In genomic region chr21:43332461-43332860, GRCh38 we compare ENCODE assay signal across 2 cellular contexts.
TF ChIP-seq lines count a peak whose summit lies in the region.

No MANE protein-coding gene starts in this region.

TF ChIP-seq in IMR-90, 13 proteins besides CTCF, POLR2A, EP300 and RAD21:
- no peak for TF ChIP-seq RCOR1 (IDR thresholded peaks at IDR 0.05; ENCODE audit: insufficient replicate concordance, low read length)
- no peak for TF ChIP-seq NFE2L2 (IDR thresholded peaks at IDR 0.05; ENCODE audit: low read depth, low read length)
- no peak for TF ChIP-seq RFX5 (IDR thresholded peaks at IDR 0.05; ENCODE audit: low read depth, low read length)
- no peak for TF ChIP-seq MXI1 (IDR thresholded peaks at IDR 0.05; ENCODE audit: borderline replicate concordance, low read depth, low read length)
- TF ChIP-seq USF2 (IDR thresholded peaks at IDR 0.05; ENCODE audit: low read depth, low read length): no peak
- TF ChIP-seq BHLHE40 (IDR thresholded peaks at IDR 0.05; ENCODE audit: low read depth, low read length): no peak
- TF ChIP-seq SMC3 (IDR thresholded peaks at IDR 0.05; ENCODE audit: low read depth, low read length): no peak
- no peak for TF ChIP-seq MAZ (IDR thresholded peaks at IDR 0.05; ENCODE audit: borderline replicate concordance, low read depth, low read length)
- no peak for TF ChIP-seq MAFK (IDR thresholded peaks at IDR 0.05; ENCODE audit: low read depth, low read length)
- no peak for TF ChIP-seq CEBPB (IDR thresholded peaks at IDR 0.05; ENCODE audit: low read depth, low read length)
- TF ChIP-seq FOS (IDR thresholded peaks at IDR 0.05; ENCODE audit: low read depth, low read length): no peak
- TF ChIP-seq, protein P1, sequence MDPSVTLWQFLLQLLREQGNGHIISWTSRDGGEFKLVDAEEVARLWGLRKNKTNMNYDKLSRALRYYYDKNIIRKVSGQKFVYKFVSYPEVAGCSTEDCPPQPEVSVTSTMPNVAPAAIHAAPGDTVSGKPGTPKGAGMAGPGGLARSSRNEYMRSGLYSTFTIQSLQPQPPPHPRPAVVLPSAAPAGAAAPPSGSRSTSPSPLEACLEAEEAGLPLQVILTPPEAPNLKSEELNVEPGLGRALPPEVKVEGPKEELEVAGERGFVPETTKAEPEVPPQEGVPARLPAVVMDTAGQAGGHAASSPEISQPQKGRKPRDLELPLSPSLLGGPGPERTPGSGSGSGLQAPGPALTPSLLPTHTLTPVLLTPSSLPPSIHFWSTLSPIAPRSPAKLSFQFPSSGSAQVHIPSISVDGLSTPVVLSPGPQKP (IDR thresholded peaks at IDR 0.05; ENCODE audit: borderline replicate concordance, low read depth, low read length): no peak
- TF ChIP-seq CHD1 (IDR thresholded peaks at IDR 0.05; ENCODE audit: low read depth, low read length): no peak
TF ChIP-seq in IMR-90: peak in this region for 0.

TF ChIP-seq in HEK293T, 16 proteins besides CTCF, POLR2A, EP300 and RAD21:
- TF ChIP-seq HDGF (IDR thresholded peaks at IDR 0.05; ENCODE audit: borderline replicate concordance): no peak
- no peak for TF ChIP-seq CTBP1 (IDR thresholded peaks at IDR 0.05; ENCODE audit: borderline replicate concordance)
- TF ChIP-seq ZNF384 (IDR thresholded peaks at IDR 0.05): no peak
- no peak for TF ChIP-seq TARDBP (IDR thresholded peaks at IDR 0.05)
- TF ChIP-seq ELF4 (IDR thresholded peaks at IDR 0.05): no peak
- TF ChIP-seq, protein P2, sequence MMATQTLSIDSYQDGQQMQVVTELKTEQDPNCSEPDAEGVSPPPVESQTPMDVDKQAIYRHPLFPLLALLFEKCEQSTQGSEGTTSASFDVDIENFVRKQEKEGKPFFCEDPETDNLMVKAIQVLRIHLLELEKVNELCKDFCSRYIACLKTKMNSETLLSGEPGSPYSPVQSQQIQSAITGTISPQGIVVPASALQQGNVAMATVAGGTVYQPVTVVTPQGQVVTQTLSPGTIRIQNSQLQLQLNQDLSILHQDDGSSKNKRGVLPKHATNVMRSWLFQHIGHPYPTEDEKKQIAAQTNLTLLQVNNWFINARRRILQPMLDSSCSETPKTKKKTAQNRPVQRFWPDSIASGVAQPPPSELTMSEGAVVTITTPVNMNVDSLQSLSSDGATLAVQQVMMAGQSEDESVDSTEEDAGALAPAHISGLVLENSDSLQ (IDR thresholded peaks at IDR 0.05): no peak
- no peak for TF ChIP-seq SP1 (IDR thresholded peaks at IDR 0.05)
- TF ChIP-seq FOXM1 (IDR thresholded peaks at IDR 0.05; ENCODE audit: borderline replicate concordance): no peak
- no peak for TF ChIP-seq FOXK2 (IDR thresholded peaks at IDR 0.05)
- no peak for TF ChIP-seq L3MBTL2 (conservative IDR thresholded peaks at IDR 0.05)
- no peak for TF ChIP-seq NFRKB (IDR thresholded peaks at IDR 0.05)
- no peak for TF ChIP-seq LEF1 (IDR thresholded peaks at IDR 0.05; ENCODE audit: borderline replicate concordance)
